In genomic region chr11:9003573-9004309, GRCh38 we compare ENCODE assay signal across 8 cellular contexts. TPM values are rescaled to one million over a fixed set of nuclear protein-coding genes. Genes with fewer than 3 reads are reported as not detected.
A peak's percentile ranks its signal among the peaks of the same experiment; 100 is the strongest.
DNase-seq lines count a peak whose midpoint lies in the region; FAIRE-seq and TF ChIP-seq lines count a peak whose summit lies in the region.

NRIP3 (minus strand) TSS chr11:9004001; CDS start chr11:9003935, 66 bp downstream.

- H3K36me3 ChIP-seq in BLaER1 (no peaks in the 10 kb centered on the region), endothelial cell of umbilical vein (ENCODE audit: control insufficient read depth in 2 of 2, extremely low read depth in 1 of 2, insufficient read depth in 2 of 2, low read length in 2 of 2) (no peaks in the 10 kb centered on the region)

- peak within 1 kb of the TSS; percentile 89 for H2AFZ ChIP-seq in endothelial cell of umbilical vein (ENCODE audit: low read depth, low read length)

- H3K4me1 ChIP-seq in BLaER1 (0 out of 2 replicates have a peak, but pooled peaks cover 11% of the 10 kb centered on the region), endothelial cell of umbilical vein (ENCODE audit: control insufficient read depth, extremely low read depth, insufficient read depth, low read length) (peaks cover 26% of the 10 kb centered on the region)

- FAIRE-seq in endothelial cell of umbilical vein (lab: Jason Lieb, UNC), result peak; percentile 44

- no peak within 1 kb of the TSS for H3K9ac ChIP-seq in BLaER1
- H3K9ac ChIP-seq in endothelial cell of umbilical vein (replicated peaks; ENCODE audit: extremely low read depth, insufficient read depth, low read length), result peak within 1 kb of the TSS; percentile 67

- peak; percentile 67 for TF ChIP-seq POLR2A in endothelial cell of umbilical vein (IDR thresholded peaks at IDR 0.05; ENCODE audit: low read depth, low read length)

- peaks cover 61% of the 10 kb centered on the region for H3K27me3 ChIP-seq in BLaER1
- H3K27me3 ChIP-seq in endothelial cell of umbilical vein (ENCODE audit: control insufficient read depth in 2 of 2, insufficient read depth in 2 of 2, low read length in 2 of 2), result peaks cover 23 to 28% of the 10 kb centered on the region in 2 experiments

- H3K9me3 ChIP-seq in BLaER1 (peaks cover 21% of the 10 kb centered on the region), endothelial cell of umbilical vein (replicated peaks; ENCODE audit: control insufficient read depth, insufficient read depth, low read length) (no peaks in the 10 kb centered on the region)

- CTCF ChIA-PET in endothelial cell of umbilical vein (lab: Charles Lee), result interaction anchor here (1.5 to 2.5 kb wide), 2 partner anchors 12 to 134 kb away, joined by 6 to 17 read pairs; no protein-coding TSS in a partner anchor

- H3K4me2 ChIP-seq in BLaER1 (peak within 1 kb of the TSS; percentile 74), endothelial cell of umbilical vein (ENCODE audit: insufficient read depth, low read length) (peak within 1 kb of the TSS; percentile 76)

- peak within 1 kb of the TSS; percentile 61 for H3K4me3 ChIP-seq in BLaER1
- H3K4me3 ChIP-seq in endothelial cell of umbilical vein (replicated peaks in 1 of 3; ENCODE audit: insufficient read depth in 1 of 3, low read depth in 1 of 3, low read length in 3 of 3), result peak within 1 kb of the TSS; percentile 18 to 57 (median 33)

- no TSS peak for BruUV-seq in endothelial cell of umbilical vein (replicated peaks; lab: Mats Ljungman, UMichigan)

- no peaks in the 10 kb centered on the region for H3K9me1 ChIP-seq in endothelial cell of umbilical vein (replicated peaks; ENCODE audit: control insufficient read depth, extremely low read depth, insufficient read depth, low read length)

- dilution Hi-C loops in endothelial cell of umbilical vein (cut with MboI; ENCODE audit: extremely low pct_ligation_motif_present, low sequenced_read_pairs), result no loop called here

- H3K27ac ChIP-seq in BLaER1, result no peak within 1 kb of the TSS
- peak within 1 kb of the TSS; percentile 17 for H3K27ac ChIP-seq in endothelial cell of umbilical vein (ENCODE audit: insufficient read depth, low read depth, low read length)

- no peak for TF ChIP-seq CTCF in endothelial cell of umbilical vein (IDR thresholded peaks at IDR 0.05; ENCODE audit: extremely low read depth in 1 of 2, insufficient read depth in 1 of 2, low read depth in 1 of 2, low read length in 2 of 2)

- intact Hi-C loops in endothelial cell of umbilical vein (cut with micrococcal nuclease), result loop anchor here (5.0 kb wide), 2 partner anchors 91 to 134 kb away; partner anchors contain the start of gene AKIP1

- H3K79me2 ChIP-seq in endothelial cell of umbilical vein (ENCODE audit: control insufficient read depth, insufficient read depth, low read length), result peaks cover 4% of the 10 kb centered on the region

- peak; percentile 23 for DNase-seq in HCEC 1CT
- peak; percentile 88 for DNase-seq in NCI-H69 (lab: John Stamatoyannopoulos, UW)
- DNase-seq in activated T-cell treated with anti-CD3 and anti-CD28 coated beads for 1 hour (ENCODE audit: low read depth), result peak; percentile 73
- peak; percentile 58 for DNase-seq in endothelial cell of umbilical vein (ENCODE audit: low read depth, low spot score)
- DNase-seq in middle frontal gyrus (ENCODE audit: extremely low spot score, low spot score), result peak; percentile 19
- peak; percentile 44 for DNase-seq in stimulated activated CD8-positive, alpha-beta memory T cell treated with anti-CD3 and anti-CD28 coated beads, Interleukin-15, amount 100 ng/mL, for 24 hours (ENCODE audit: low read depth)
- DNase-seq in COLO829 (ENCODE audit: low spot score), result no peak

- POLR2A ChIA-PET in endothelial cell of umbilical vein (lab: Charles Lee), result interaction anchor here (0.7 kb wide), 1 partner anchor 15 kb away, joined by 3 read pairs; no protein-coding TSS in a partner anchor

- H4K20me1 ChIP-seq in BLaER1, result no peaks in the 10 kb centered on the region; the same call in 1 of the 2 replicates
- H4K20me1 ChIP-seq in endothelial cell of umbilical vein (replicated peaks; ENCODE audit: control insufficient read depth, extremely low read depth, insufficient read depth, low read length), result no peaks in the 10 kb centered on the region

TF ChIP-seq in endothelial cell of umbilical vein, 7 proteins besides CTCF, POLR2A, EP300 and RAD21:
- TF ChIP-seq MYC (IDR thresholded peaks at IDR 0.05; ENCODE audit: low read depth, low read length) (no peak), POLR2AphosphoS5 (IDR thresholded peaks at IDR 0.05; ENCODE audit: insufficient read depth, low read depth, low read length) (peak; percentile 83)

RNA-seq across cellular contexts. Expression of gene NRIP3, which starts in this region (rescaled TPM):
- total RNA-seq in endothelial cell of umbilical vein, result 8.4 and 9.9 TPM in 2 replicates
- polyA plus RNA-seq in endothelial cell of umbilical vein, result 3.0 and 3.7 TPM in 2 replicates
- polyA plus RNA-seq in endothelial cell of umbilical vein (2011; cell fraction: cytosol; rRNA removed), result 3.9 and 4.4 TPM in 2 replicates
- 5.0 and 5.7 TPM in 2 replicates for polyA plus RNA-seq in endothelial cell of umbilical vein (2011; cell fraction: nucleus; rRNA removed)
- 6.8 and 15.1 TPM in 2 replicates for polyA plus RNA-seq in endothelial cell of umbilical vein (2012)
- polyA minus RNA-seq in endothelial cell of umbilical vein, result 7.1 and 7.7 TPM in 2 replicates
- not detected for polyA minus RNA-seq in endothelial cell of umbilical vein (2011; cell fraction: cytosol; rRNA and poly(A)+ RNA removed)
- polyA minus RNA-seq in endothelial cell of umbilical vein (2011; cell fraction: nucleus; rRNA and poly(A)+ RNA removed), result 2.5 and 3.5 TPM in 2 replicates
